Comparison of ENCODE assay signal across 8 cellular contexts in genomic region chr13:91347212-91347995, GRCh38. TPM values are rescaled to one million over a fixed set of nuclear protein-coding genes. Genes with fewer than 3 reads are reported as not detected.
A peak's percentile ranks its signal among the peaks of the same experiment; 100 is the strongest.
DNase-seq lines count a peak whose midpoint lies in the region; ATAC-seq, FAIRE-seq and TF ChIP-seq lines count a peak whose summit lies in the region.

Gene MIR17HG, plus strand, starts transcription at chr13:91347687.

- H3K9me3 ChIP-seq in RWPE2 (ENCODE audit: severe bottlenecking): peaks cover 6% of the 10 kb centered on the region

- H3K36me3 Mint-ChIP-seq in activated T-helper 17 cell treated with anti-CD3 and anti-CD28 coated beads, Interleukin-2, amount 50 U/mL, for 72 hours (ENCODE audit: low read depth): peaks cover 44% of the 10 kb centered on the region
- H3K36me3 Mint-ChIP-seq in natural killer cell treated with Interleukin-12 subunit alpha and Interleukin-12 subunit beta and Interleukin-15 and Interleukin-18, amount 100 ng/mL, for 72 hours: peaks cover 30% of the 10 kb centered on the region

- H3K4me3 Mint-ChIP-seq in activated T-helper 17 cell treated with anti-CD3 and anti-CD28 coated beads, Interleukin-2, amount 50 U/mL, for 72 hours: peak within 1 kb of the TSS; percentile 99
- H3K4me3 Mint-ChIP-seq in natural killer cell treated with Interleukin-12 subunit alpha and Interleukin-12 subunit beta and Interleukin-15 and Interleukin-18, amount 100 ng/mL, for 72 hours: peak within 1 kb of the TSS; percentile 97

- H3K4me1 ChIP-seq in RWPE2 (ENCODE audit: insufficient read depth, poor library complexity, severe bottlenecking): peaks cover 17% of the 10 kb centered on the region

- H3K4me3 ChIP-seq in RWPE2 (ENCODE audit: severe bottlenecking): peak within 1 kb of the TSS; percentile 83
- peak within 1 kb of the TSS; percentile 46 for H3K4me3 ChIP-seq in fibroblast of mammary gland (ENCODE audit: control insufficient read depth, low read depth, low read length)

- no peaks in the 10 kb centered on the region for H3K9me3 Mint-ChIP-seq in activated T-helper 17 cell treated with anti-CD3 and anti-CD28 coated beads, Interleukin-2, amount 50 U/mL, for 72 hours
- no peaks in the 10 kb centered on the region for H3K9me3 Mint-ChIP-seq in natural killer cell treated with Interleukin-12 subunit alpha and Interleukin-12 subunit beta and Interleukin-15 and Interleukin-18, amount 100 ng/mL, for 72 hours

- DNase-seq in EL (peak; percentile 84), H54 (ENCODE audit: insufficient read length, low spot score) (peak; percentile 83), LoVo (ENCODE audit: low spot score) (peak; percentile 90), RWPE2 (ENCODE audit: low spot score) (peak; percentile 83), fibroblast of mammary gland (ENCODE audit: low read depth) (peak; percentile 75)
- DNase-seq in natural killer cell treated with Interleukin-12 subunit alpha and Interleukin-12 subunit beta and Interleukin-15 and Interleukin-18, amount 100 ng/mL, for 72 hours (ENCODE audit: low spot score): peak; percentile 93
- DNase-seq in stimulated activated naive CD4-positive, alpha-beta T cell (lab: John Stamatoyannopoulos, UW): peak; percentile 75 to 84 (median 80)

- peak; percentile 72 for ATAC-seq in RWPE2 (ENCODE audit: low read depth)
- ATAC-seq in activated T-helper 17 cell treated with anti-CD3 and anti-CD28 coated beads, Interleukin-2, amount 50 U/mL, for 72 hours (replicated peaks): peak; percentile 67
- peak; percentile 79 to 87 for ATAC-seq in natural killer cell treated with Interleukin-12 subunit alpha and Interleukin-12 subunit beta and Interleukin-15 and Interleukin-18, amount 100 ng/mL, for 72 hours

- H3K36me3 ChIP-seq in RWPE2 (ENCODE audit: low read depth): peaks cover 33% of the 10 kb centered on the region

- peaks cover 47% of the 10 kb centered on the region for H3K27me3 ChIP-seq in RWPE2 (ENCODE audit: insufficient read depth, poor library complexity, severe bottlenecking)

- peak; percentile 58 for TF ChIP-seq POLR2A in H54 (IDR thresholded peaks at IDR 0.05; ENCODE audit: low read depth, low read length)

- H3K27me3 Mint-ChIP-seq in activated T-helper 17 cell treated with anti-CD3 and anti-CD28 coated beads, Interleukin-2, amount 50 U/mL, for 72 hours: no peaks in the 10 kb centered on the region
- no peaks in the 10 kb centered on the region for H3K27me3 Mint-ChIP-seq in natural killer cell treated with Interleukin-12 subunit alpha and Interleukin-12 subunit beta and Interleukin-15 and Interleukin-18, amount 100 ng/mL, for 72 hours

- FAIRE-seq in H54 (lab: Jason Lieb, UNC): peak; percentile 43

- no peak for TF ChIP-seq CTCF in RWPE2 (IDR thresholded peaks at IDR 0.05; ENCODE audit: poor library complexity, severe bottlenecking)
- TF ChIP-seq CTCF in fibroblast of mammary gland (conservative IDR thresholded peaks at IDR 0.05; ENCODE audit: control insufficient read depth, insufficient read depth, low read depth, low read length): no peak

- H3K4me1 Mint-ChIP-seq in activated T-helper 17 cell treated with anti-CD3 and anti-CD28 coated beads, Interleukin-2, amount 50 U/mL, for 72 hours: peaks cover 18% of the 10 kb centered on the region
- peaks cover 26 to 27% of the 10 kb centered on the region in 2 donors for H3K4me1 Mint-ChIP-seq in natural killer cell treated with Interleukin-12 subunit alpha and Interleukin-12 subunit beta and Interleukin-15 and Interleukin-18, amount 100 ng/mL, for 72 hours (ENCODE audit: low read depth in 2 of 2)

- H3K27ac ChIP-seq in RWPE2 (ENCODE audit: poor library complexity, severe bottlenecking): peak within 1 kb of the TSS; percentile 88

- H3K27ac Mint-ChIP-seq in activated T-helper 17 cell treated with anti-CD3 and anti-CD28 coated beads, Interleukin-2, amount 50 U/mL, for 72 hours: peak within 1 kb of the TSS; percentile 96
- peak within 1 kb of the TSS; percentile 97 to 98 for H3K27ac Mint-ChIP-seq in natural killer cell treated with Interleukin-12 subunit alpha and Interleukin-12 subunit beta and Interleukin-15 and Interleukin-18, amount 100 ng/mL, for 72 hours

RNA-seq across cellular contexts. Expression of gene MIR17HG, which starts in this region (rescaled TPM):
- 10 to 100 TPM; 19.1 to 22.0 TPM for total RNA-seq in activated T-helper 17 cell treated with anti-CD3 and anti-CD28 coated beads, Interleukin-2, amount 50 U/mL, for 72 hours
- total RNA-seq in natural killer cell treated with Interleukin-12 subunit alpha and Interleukin-12 subunit beta and Interleukin-15 and Interleukin-18, amount 100 ng/mL, for 72 hours: 10 to 100 TPM; 15.9 to 39.8 TPM

Comparison
In these comparisons a context has a peak if more than half of its experiments do, and no peak if none do; other contexts are left out.
1. Peak in every context shown above with its lines: DNase-seq, ATAC-seq, H3K4me3 ChIP-seq and H3K27ac ChIP-seq.